In genomic region chr22:35076648-35077047, GRCh38 we compare ENCODE assay signal across 26 cellular contexts. TPM values are rescaled to one million over a fixed set of nuclear protein-coding genes. Genes with fewer than 3 reads are reported as not detected.
DNase-seq lines count a peak whose midpoint lies in the region; ATAC-seq and TF ChIP-seq lines count a peak whose summit lies in the region.
"Had no signal": no experiment of that assay in that cellular context is flagged by ENCODE, and none has a peak within 500 bp of the region (broad histone marks: within the 10 kb centered on the region; RNA-seq: fewer than 3 reads in every experiment).

No MANE protein-coding gene starts in this region.

- H3K27ac Mint-ChIP-seq in osteocyte (ENCODE audit: unreplicated experiment), result no peak overlapping the region
- H3K27ac Mint-ChIP-seq: CD4-positive, alpha-beta memory T cell had no signal

- DNase-seq in Daoy (ENCODE audit: low read depth) (peak; percentile 8), M059J (ENCODE audit: low read depth) (peak; percentile 12), NCI-H69 (lab: John Stamatoyannopoulos, UW) (peak; percentile 93), renal cortical epithelial cell (ENCODE audit: low read depth) (peak; percentile 19), osteocyte (ENCODE audit: extremely low spot score, unreplicated experiment) (no peak)
- DNase-seq in stimulated activated CD4-positive, alpha-beta T cell treated with anti-CD3 and anti-CD28 coated beads, Interleukin-15, amount 100 ng/mL, for 24 hours, result no peak
- DNase-seq: AML-193; Caco-2; CD4-positive, alpha-beta memory T cell; DMS 273 treated with DMSO at 0.1 percent for 48 hours; DMS79; GF-D8; KG1; MM.1S; NCI-H1048; NCI-H1694; NCI-H2029 treated with DMSO at 0.1 percent for 48 hours; NCI-H446 treated with DMSO at 0.1 percent for 48 hours; NCI-H526; SHP77; T-helper 1 cell had no signal

- no peak for TF ChIP-seq CTCF in osteocyte (IDR thresholded peaks at IDR 0.05)

- no peak for ATAC-seq in HG03196 (IDR thresholded peaks at IDR 0.05; ENCODE audit: unreplicated experiment)
- ATAC-seq: A549, Panc1 had no signal

- H3K36me3 Mint-ChIP-seq in osteocyte (ENCODE audit: unreplicated experiment), result no peaks in the 10 kb centered on the region
- H3K36me3 Mint-ChIP-seq: CD4-positive, alpha-beta memory T cell had no signal

- H3K4me1 Mint-ChIP-seq in osteocyte (ENCODE audit: unreplicated experiment), result no peaks in the 10 kb centered on the region

- H3K4me3 Mint-ChIP-seq in osteocyte (ENCODE audit: unreplicated experiment), result no peak overlapping the region
- H3K4me3 Mint-ChIP-seq: CD4-positive, alpha-beta memory T cell had no signal

- H3K9me3 Mint-ChIP-seq in osteocyte (ENCODE audit: unreplicated experiment), result no peaks in the 10 kb centered on the region
- H3K9me3 Mint-ChIP-seq: CD4-positive, alpha-beta memory T cell had no signal

- no peaks in the 10 kb centered on the region for H3K27me3 Mint-ChIP-seq in osteocyte (ENCODE audit: unreplicated experiment)

RNA-seq across cellular contexts. Expression of gene ISX, which starts 10.7 kb away (rescaled TPM):
- not detected in 2 replicates for total RNA-seq in Daoy (2014; rRNA removed; shearing (Covaris generic))
- total RNA-seq in M059J (2014; rRNA removed; shearing (Covaris generic)), result not detected in 2 replicates
- total RNA-seq in renal cortical epithelial cell, result not detected in 2 replicates
- not detected in 2 replicates for total RNA-seq in osteocyte
- total RNA-seq: CD4-positive, alpha-beta memory T cell; OCI-LY7; SK-MEL-5 had no signal

Comparison
In these comparisons a context has a peak if more than half of its experiments do, and no peak if none do; other contexts are left out.
1. DNase-seq: peak in Daoy (single experiment), M059J (single experiment), NCI-H69 (single experiment) and renal cortical epithelial cell (single experiment); none in osteocyte (single experiment) and stimulated activated CD4-positive, alpha-beta T cell treated with anti-CD3 and anti-CD28 coated beads, Interleukin-15, amount 100 ng/mL, for 24 hours (single experiment).